9 cellular contexts compared by ENCODE assay signal in the genomic region with DNA sequence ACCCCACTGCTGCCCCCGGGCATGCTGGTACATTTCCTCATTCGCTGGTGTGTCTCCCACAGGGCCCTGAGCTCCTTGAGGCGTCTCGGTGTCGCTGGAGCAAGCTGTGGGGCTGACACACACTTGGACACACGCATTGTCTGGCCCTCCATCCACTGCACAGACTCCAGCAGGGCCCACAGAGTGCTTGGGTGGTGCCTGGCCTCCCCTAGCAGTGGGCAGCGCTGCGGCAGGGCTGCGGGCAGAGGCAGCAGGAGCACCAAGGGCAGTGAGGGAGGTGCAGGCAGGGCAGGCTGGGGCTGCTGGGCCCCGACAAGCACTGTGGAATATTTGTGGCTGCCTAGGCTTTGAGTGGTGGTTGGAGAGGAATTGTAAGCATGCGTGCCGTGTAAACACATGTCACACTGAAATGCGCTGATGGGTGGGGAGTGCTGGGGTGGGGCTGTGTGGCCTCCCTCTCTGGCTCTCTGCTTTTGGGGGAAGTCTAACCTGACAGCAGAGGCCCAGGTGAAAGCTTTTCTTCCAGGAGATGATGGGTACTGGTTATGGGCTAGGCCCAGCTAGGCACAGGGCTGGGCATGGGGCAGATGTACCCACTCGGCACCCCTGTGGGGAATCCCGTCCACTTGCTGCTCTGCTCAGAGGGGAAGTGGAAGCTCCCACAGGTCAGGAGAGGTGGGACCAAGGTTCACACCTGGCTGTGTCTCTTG. TPM values are rescaled to one million over a fixed set of nuclear protein-coding genes. Genes with fewer than 3 reads are reported as not detected.
DNase-seq lines count a peak whose midpoint lies in the region; ATAC-seq, FAIRE-seq and TF ChIP-seq lines count a peak whose summit lies in the region.
"Had no signal": no experiment of that assay in that cellular context is flagged by ENCODE, and none has a peak within 500 bp of the region (broad histone marks: within the 10 kb centered on the region; RNA-seq: fewer than 3 reads in every experiment).

No MANE protein-coding gene starts in this region.

- no peaks in the 10 kb centered on the region for H3K36me3 ChIP-seq in mammary epithelial cell (ENCODE audit: insufficient read depth, low read length)
- no peaks in the 10 kb centered on the region for H3K36me3 ChIP-seq in HepG2 (replicated peaks in 1 of 2; ENCODE audit: control insufficient read depth in 1 of 2, insufficient read depth in 2 of 2, low read length in 2 of 2)
- no peaks in the 10 kb centered on the region for H3K36me3 ChIP-seq in tibial nerve

- no peak for TF ChIP-seq POLR2A in HepG2 (IDR thresholded peaks at IDR 0.05; ENCODE audit: insufficient read depth in 1 of 2, low read depth in 2 of 2, low read length in 2 of 2)
- TF ChIP-seq POLR2A in tibial nerve (IDR thresholded peaks at IDR 0.05): no peak

- POLR2A ChIA-PET in HepG2 (lab: Yijun Ruan, JAX): no interaction called here

- BruUV-seq in mammary epithelial cell (replicated peaks; lab: Mats Ljungman, UMichigan) (no TSS peak), HepG2 (replicated peaks; lab: Mats Ljungman, UMichigan) (no TSS peak)

- no peaks in the 10 kb centered on the region for H3K79me2 ChIP-seq in mammary epithelial cell (ENCODE audit: insufficient read depth, low read length)
- H3K79me2 ChIP-seq in HepG2 (ENCODE audit: insufficient read depth, low read length): no peaks in the 10 kb centered on the region

- no peaks in the 10 kb centered on the region for H3K27me3 ChIP-seq in mammary epithelial cell (ENCODE audit: insufficient read depth, low read length)
- H3K27me3 ChIP-seq in HepG2 (ENCODE audit: control insufficient read depth in 1 of 2, insufficient read depth in 2 of 2, low read length in 2 of 2): peaks cover 5 to 41% of the 10 kb centered on the region in 2 experiments; a peak in 3 of 5 replicates
- H3K27me3 ChIP-seq in tibial nerve: no peaks in the 10 kb centered on the region

- H3K27me3 Mint-ChIP-seq in activated naive CD4-positive, alpha-beta T cell treated with anti-CD3 and anti-CD28 coated beads for 36 hours (ENCODE audit: low read depth): no peaks in the 10 kb centered on the region

- H3K27ac ChIP-seq in mammary epithelial cell (ENCODE audit: insufficient read depth, low read depth, low read length) (peak overlapping the region; percentile 43), HepG2 (ENCODE audit: extremely low read length, insufficient read depth, low read length) (no peak overlapping the region), tibial nerve (peak overlapping the region in 3 of 4 donors; percentile 27 to 76 (median 73))
- H3K27ac ChIP-seq: psoas muscle had no signal

- intact Hi-C loops in mammary epithelial cell (cut with micrococcal nuclease): loop anchor here (2.0 kb wide), 1 partner anchor 49 kb away; no protein-coding TSS in a partner anchor
- intact Hi-C loops in HepG2 (cut with micrococcal nuclease; ENCODE audit: unreplicated experiment): no loop called here
- intact Hi-C loops in activated naive CD4-positive, alpha-beta T cell treated with anti-CD3 and anti-CD28 coated beads for 36 hours (cut with micrococcal nuclease): no loop called here

- TF ChIP-seq EP300 in HepG2 (IDR thresholded peaks at IDR 0.05; ENCODE audit: low read depth in 2 of 2, low read length in 2 of 2): no peak
- TF ChIP-seq EP300 in HepG2 (CRISPR knock-in tag; IDR thresholded peaks at IDR 0.05; ENCODE audit: borderline replicate concordance): no peak
- peak in 1 of 2 donors; percentile 15 for TF ChIP-seq EP300 in tibial nerve (IDR thresholded peaks at IDR 0.05)

- H3K9ac ChIP-seq in mammary epithelial cell (ENCODE audit: insufficient read depth, low read length): no peak overlapping the region
- no peak overlapping the region for H3K9ac ChIP-seq in HepG2 (ENCODE audit: insufficient read depth, low read depth, low read length)

- TF ChIP-seq CTCF in HFF-Myc (IDR thresholded peaks at IDR 0.05; ENCODE audit: low read depth, low read length, missing control alignments) (no peak), mammary epithelial cell (conservative IDR thresholded peaks at IDR 0.05 in 1 of 2, IDR thresholded peaks at IDR 0.05 in 1 of 2; ENCODE audit: extremely low read depth in 1 of 2, insufficient read depth in 1 of 2, low read depth in 1 of 2, low read length in 2 of 2) (no peak), HepG2 (CRISPR knock-in tag; IDR thresholded peaks at IDR 0.05) (no peak), tibial nerve (IDR thresholded peaks at IDR 0.05) (no peak)

- H2AFZ ChIP-seq in mammary epithelial cell (ENCODE audit: low read depth, low read length): peak overlapping the region; percentile 79
- no peak overlapping the region for H2AFZ ChIP-seq in HepG2 (ENCODE audit: low read length)

- 20% methylated on average over 9 of the region's 15 CpGs for WGBS in mammary epithelial cell (ENCODE audit: low coverage, missing lambda C conversion rate)
- WGBS in HepG2 (ENCODE audit: low lambda C conversion rate): 40% methylated on average over 15 of the region's 15 CpGs
- WGBS in tibial nerve, 2 donors: 79 to 84% methylated on average over 13 to 15 of the region's 15 CpGs

- FAIRE-seq in HepG2 (lab: Jason Lieb, UNC): no peak

- in situ Hi-C loops in mammary epithelial cell (cut with MboI; ENCODE audit: low sequenced_read_pairs in 2 of 2) (no loop called here), HepG2 (cut with HindIII; ENCODE audit: extremely low pct_ligation_motif_present, low pct_unique_long_range_greater_than_20kb) (no loop called here)

- DNase-seq in HFF-Myc (ENCODE audit: extremely low read depth, low read depth): peak; percentile 48
- DNase-seq in mammary epithelial cell: peak; percentile 63
- DNase-seq in HepG2 (ENCODE audit: low spot score): peak; percentile 32
- no peak for DNase-seq in tibial nerve (ENCODE audit: low spot score in 2 of 2)
- DNase-seq in activated naive CD4-positive, alpha-beta T cell treated with anti-CD3 and anti-CD28 coated beads for 36 hours: no peak
- DNase-seq in activated CD8-positive, alpha-beta memory T cell treated with anti-CD3 and anti-CD28 coated beads, Interleukin-2, amount 50 U/mL, for 4 hours: no peak
- no peak for DNase-seq in activated CD8-positive, alpha-beta memory T cell treated with anti-CD3 and anti-CD28 coated beads for 24 hours
- DNase-seq: MV-4-11, psoas muscle had no signal

- ATAC-seq in HepG2: peak; percentile 8
- ATAC-seq: psoas muscle had no signal

- dilution Hi-C loops in mammary epithelial cell (cut with HindIII; ENCODE audit: low sequenced_read_pairs): no loop called here

- H3K36me3 Mint-ChIP-seq in activated naive CD4-positive, alpha-beta T cell treated with anti-CD3 and anti-CD28 coated beads for 36 hours (ENCODE audit: low read depth): no peaks in the 10 kb centered on the region

- H3K4me1 ChIP-seq in mammary epithelial cell (ENCODE audit: insufficient read depth, low read length): peaks cover 52% of the 10 kb centered on the region
- peaks cover 45% of the 10 kb centered on the region for H3K4me1 ChIP-seq in HepG2 (ENCODE audit: insufficient read depth, low read length)
- H3K4me1 ChIP-seq in tibial nerve: peaks cover 0 to 33% (median 15%) of the 10 kb centered on the region in 4 donors
- H3K4me1 ChIP-seq: psoas muscle had no signal

- H3K4me1 Mint-ChIP-seq in activated naive CD4-positive, alpha-beta T cell treated with anti-CD3 and anti-CD28 coated beads for 36 hours (ENCODE audit: low read depth): no peaks in the 10 kb centered on the region

- H3K9me3 ChIP-seq in mammary epithelial cell (replicated peaks; ENCODE audit: insufficient read depth, low read length) (no peaks in the 10 kb centered on the region), HepG2 (ENCODE audit: low read length) (no peaks in the 10 kb centered on the region), tibial nerve (no peaks in the 10 kb centered on the region)
- H3K9me3 ChIP-seq: psoas muscle had no signal

- no peak overlapping the region for H3K27ac Mint-ChIP-seq in activated naive CD4-positive, alpha-beta T cell treated with anti-CD3 and anti-CD28 coated beads for 36 hours

- H3K4me2 ChIP-seq in mammary epithelial cell (ENCODE audit: insufficient read depth, low read depth, low read length): peak overlapping the region; percentile 59
- H3K4me2 ChIP-seq in HepG2 (ENCODE audit: low read depth, low read length): no peak overlapping the region

- CTCF ChIA-PET in mammary epithelial cell (lab: Charles Lee; ENCODE audit: low non-redundant PET): no interaction called here
- CTCF ChIA-PET in HepG2 (lab: Yijun Ruan, JAX; ENCODE audit: low intra/inter-chr PET ratio, low total read pairs): no interaction called here
- CTCF ChIA-PET in activated naive CD4-positive, alpha-beta T cell treated with anti-CD3 and anti-CD28 coated beads for 36 hours (lab: Charles Lee): no interaction called here

- no peak overlapping the region for H3K4me3 ChIP-seq in HFF-Myc (replicated peaks; ENCODE audit: low read depth, low read length)
- H3K4me3 ChIP-seq in mammary epithelial cell (replicated peaks in 1 of 3; ENCODE audit: insufficient read depth in 1 of 3, low read depth in 2 of 3, low read length in 3 of 3): no peak overlapping the region
- H3K4me3 ChIP-seq in HepG2 (replicated peaks in 1 of 3; ENCODE audit: insufficient read depth in 1 of 3, low read depth in 2 of 3, low read length in 3 of 3): no peak overlapping the region
- no peak overlapping the region for H3K4me3 ChIP-seq in tibial nerve
- H3K4me3 ChIP-seq: psoas muscle had no signal

- H3K4me3 Mint-ChIP-seq in activated naive CD4-positive, alpha-beta T cell treated with anti-CD3 and anti-CD28 coated beads for 36 hours: no peak overlapping the region

- no peak for TF ChIP-seq RAD21 in HepG2 (CRISPR knock-in tag; IDR thresholded peaks at IDR 0.05)

- H3K9me3 Mint-ChIP-seq in activated naive CD4-positive, alpha-beta T cell treated with anti-CD3 and anti-CD28 coated beads for 36 hours: no peaks in the 10 kb centered on the region

- H4K20me1 ChIP-seq in mammary epithelial cell (ENCODE audit: insufficient read depth, low read length): no peaks in the 10 kb centered on the region
- H4K20me1 ChIP-seq in HepG2 (ENCODE audit: insufficient read depth, low read length): no peaks in the 10 kb centered on the region

RNA-seq across cellular contexts. Expression of a gene that starts 55.5 kb away (rescaled TPM):
- total RNA-seq in mammary epithelial cell (10 to 100 TPM; 22.7 to 61.0 TPM), HepG2 (2016; rRNA removed; fragmentation: Illumina TruSeq; extraction: Trizol) (68.4 and 84.6 TPM in 2 replicates), tibial nerve (10 to 100 TPM; 21.6 to 51.6 (median 39.3) TPM)
- polyA plus RNA-seq in mammary epithelial cell (13.2 TPM), HepG2 (2011; rRNA removed) (34.5 and 42.2 TPM in 2 replicates)
- 11.2 TPM for polyA minus RNA-seq in mammary epithelial cell
- 8.0 TPM in 2 replicates for total RNA-seq in HepG2 (2016; cell fraction: cytosol; rRNA removed; fragmentation: Illumina TruSeq; extraction: Trizol; ENCODE audit: low read depth)
- 60.2 and 86.4 TPM in 2 replicates for total RNA-seq in HepG2 (2016; cell fraction: insoluble cytoplasmic fraction; rRNA removed; fragmentation: Illumina TruSeq; extraction: Trizol)
- total RNA-seq in HepG2 (2016; cell fraction: membrane; rRNA removed; fragmentation: Illumina TruSeq; extraction: Trizol): 38.4 and 40.3 TPM in 2 replicates
- total RNA-seq in HepG2 (2016; cell fraction: nucleus; rRNA removed; fragmentation: Illumina TruSeq; extraction: Trizol): 59.1 and 66.3 TPM in 2 replicates
- 35.2 and 53.7 TPM in 2 replicates for polyA plus RNA-seq in HepG2 (2011; cell fraction: cytosol; rRNA removed)
- polyA plus RNA-seq in HepG2 (2011; cell fraction: nucleus; rRNA removed): 38.8 and 44.3 TPM in 2 replicates
- 50.2 and 79.5 TPM in 2 replicates for polyA plus RNA-seq in HepG2 (2012)
- polyA plus RNA-seq in HepG2 (2016; cell fraction: cytosol; fragmentation: Illumina TruSeq; extraction: Trizol; ENCODE audit: low read depth): 5.2 and 5.6 TPM in 2 replicates
- polyA plus RNA-seq in HepG2 (2016; cell fraction: insoluble cytoplasmic fraction; fragmentation: Illumina TruSeq; extraction: Trizol; ENCODE audit: low read depth): 70.3 and 83.1 TPM in 2 replicates
- polyA plus RNA-seq in HepG2 (2016; cell fraction: membrane; fragmentation: Illumina TruSeq; extraction: Trizol; ENCODE audit: low read depth): 24.6 and 27.0 TPM in 2 replicates
- 106 and 113 TPM in 2 replicates for polyA plus RNA-seq in HepG2 (2016; cell fraction: nucleus; fragmentation: Illumina TruSeq; extraction: Trizol; ENCODE audit: insufficient read depth, low read depth)
- 7.6 and 148 TPM in 2 replicates for polyA minus RNA-seq in HepG2 (2011; rRNA and poly(A)+ RNA removed; ENCODE audit: low replicate concordance)
- polyA minus RNA-seq in HepG2 (2011; cell fraction: cytosol; rRNA and poly(A)+ RNA removed): 47.4 and 52.3 TPM in 2 replicates
- polyA minus RNA-seq in HepG2 (2011; cell fraction: nucleus; rRNA and poly(A)+ RNA removed): 39.0 and 60.8 TPM in 2 replicates
- 1 to 10 TPM; 8.1 to 8.2 TPM for total RNA-seq in activated naive CD4-positive, alpha-beta T cell treated with anti-CD3 and anti-CD28 coated beads for 36 hours

Comparison
In these comparisons a context has a peak if more than half of its experiments do, and no peak if none do; other contexts are left out.
1. DNase-seq: peak in HFF-Myc (single experiment), mammary epithelial cell (single experiment) and HepG2 (single experiment); none in tibial nerve (0 of 2), activated naive CD4-positive, alpha-beta T cell treated with anti-CD3 and anti-CD28 coated beads for 36 hours (single experiment), activated CD8-positive, alpha-beta memory T cell treated with anti-CD3 and anti-CD28 coated beads, Interleukin-2, amount 50 U/mL, for 4 hours (single experiment) and activated CD8-positive, alpha-beta memory T cell treated with anti-CD3 and anti-CD28 coated beads for 24 hours (single experiment).